Comparison of ENCODE assay signal across 8 cellular contexts in the genomic region with DNA sequence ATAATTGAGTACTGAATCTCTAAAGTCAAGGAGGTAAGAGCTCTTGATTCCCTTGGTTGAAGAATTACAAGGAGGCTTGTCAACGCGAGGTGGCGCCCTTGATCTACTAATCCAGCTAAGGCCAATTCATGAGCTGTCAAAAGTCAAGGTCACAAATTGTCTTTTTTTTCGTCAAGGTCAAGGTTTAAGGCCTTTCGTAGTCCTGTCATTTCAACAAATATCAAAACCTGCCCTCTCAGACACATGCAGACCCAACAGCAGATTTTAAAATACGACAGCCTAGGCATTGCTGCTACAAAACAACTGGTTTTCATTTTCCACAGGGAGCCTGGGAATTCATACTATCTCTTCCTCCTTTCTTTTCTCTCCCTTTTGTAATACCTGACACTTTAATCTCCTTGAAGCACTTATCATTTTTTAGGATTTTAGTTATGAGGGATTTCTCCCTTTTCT. TPM values are rescaled to one million over a fixed set of nuclear protein-coding genes. Genes with fewer than 3 reads are reported as not detected.
DNase-seq lines count a peak whose midpoint lies in the region; ATAC-seq, FAIRE-seq and TF ChIP-seq lines count a peak whose summit lies in the region.

No MANE protein-coding gene starts in this region.

- CTCF ChIA-PET in A549 (lab: Yijun Ruan, JAX) = interaction anchor here (0.5 to 4.8 kb wide), 54 partner anchors 10 to 900 kb away, joined by 3 to 58 read pairs (median 4); a partner anchor contains a TSS
- CTCF ChIA-PET in activated CD4-positive, alpha-beta memory T cell treated with anti-CD3 and anti-CD28 coated beads for 36 hours (lab: Charles Lee) = interaction anchor here (0.6 to 4.1 kb wide), 55 partner anchors 10 to 1396 kb away, joined by 3 to 45 read pairs (median 5); a partner anchor contains a TSS

- H3K4me3 Mint-ChIP-seq in activated CD4-positive, alpha-beta memory T cell treated with anti-CD3 and anti-CD28 coated beads for 36 hours = peak overlapping the region; percentile 26

- no peak overlapping the region for H3K4ac ChIP-seq in mesendoderm (ENCODE audit: low read depth, low read length)

- H3K27me3 ChIP-seq in dorsolateral prefrontal cortex (peaks cover 13 to 98% (median 94%) of the 10 kb centered on the region in 45 donors), mesendoderm (ENCODE audit: insufficient read depth, low read length, poor library complexity) (peaks cover 60% of the 10 kb centered on the region)

- H3K18ac ChIP-seq in mesendoderm (ENCODE audit: low read length) = no peak overlapping the region

- H3K9me3 Mint-ChIP-seq in activated CD4-positive, alpha-beta memory T cell treated with anti-CD3 and anti-CD28 coated beads for 36 hours = no peaks in the 10 kb centered on the region

- no peak overlapping the region for H3K27ac ChIP-seq in A549
- no peak overlapping the region for H3K27ac ChIP-seq in dorsolateral prefrontal cortex
- H3K27ac ChIP-seq in mesendoderm (ENCODE audit: low read depth, low read length) = no peak overlapping the region

- intact Hi-C loops in activated CD4-positive, alpha-beta memory T cell treated with anti-CD3 and anti-CD28 coated beads for 36 hours (cut with micrococcal nuclease) = loop anchor here (1.0 to 5.0 kb wide), 6 partner anchors 44 to 900 kb away; no protein-coding TSS in a partner anchor
- intact Hi-C loops in dorsolateral prefrontal cortex (cut with DNase I) = loop anchor here (5.0 to 10.0 kb wide), 3 partner anchors 726 to 828 kb away; no protein-coding TSS in a partner anchor

- TF ChIP-seq EP300 in A549 (IDR thresholded peaks at IDR 0.05) = no peak

- TF ChIP-seq RAD21 in A549 (conservative IDR thresholded peaks at IDR 0.05 in 1 of 2, IDR thresholded peaks at IDR 0.05 in 1 of 2) = peak; percentile 97 to 98

- peaks cover 71% of the 10 kb centered on the region for H3K27me3 Mint-ChIP-seq in activated CD4-positive, alpha-beta memory T cell treated with anti-CD3 and anti-CD28 coated beads for 36 hours

- no peaks in the 10 kb centered on the region for H3K36me3 ChIP-seq in mesendoderm (ENCODE audit: control insufficient read depth, insufficient read depth, low read length)

- H2BK120ac ChIP-seq in mesendoderm (ENCODE audit: low read depth, low read length) = no peak overlapping the region

- 5% methylated on average over 6 of the region's 6 CpGs for WGBS in A549 (ENCODE audit: missing lambda C conversion rate)
- WGBS in mesendoderm (ENCODE audit: extremely low coverage, insufficient coverage, low lambda C conversion rate) = no CpG with 5 or more reads among the region's 6 CpGs

- no peak overlapping the region for H2BK5ac ChIP-seq in mesendoderm (ENCODE audit: low read length)

- H3K4me1 ChIP-seq in A549 (peaks cover 15% of the 10 kb centered on the region), mesendoderm (ENCODE audit: control insufficient read depth, low read depth, low read length) (peaks cover 3% of the 10 kb centered on the region)

- H3K79me1 ChIP-seq in mesendoderm (ENCODE audit: low read length) = no peaks in the 10 kb centered on the region

- no peak overlapping the region for H4K8ac ChIP-seq in mesendoderm (ENCODE audit: low read depth, low read length)

- no peak for TF ChIP-seq POLR2A in A549 (IDR thresholded peaks at IDR 0.05; ENCODE audit: low read length)

- H3K4me2 ChIP-seq in A549 (peak overlapping the region; percentile 36; the same call in 2 of the 3 replicates), mesendoderm (ENCODE audit: low read length) (no peak overlapping the region)

- no peak overlapping the region for H3K23ac ChIP-seq in mesendoderm (ENCODE audit: low read length)

- no peak overlapping the region for H3K27ac Mint-ChIP-seq in activated CD4-positive, alpha-beta memory T cell treated with anti-CD3 and anti-CD28 coated beads for 36 hours

- no peak overlapping the region for H2BK15ac ChIP-seq in mesendoderm (replicated peaks; ENCODE audit: low read depth)

- peaks cover 3% of the 10 kb centered on the region for H3K36me3 Mint-ChIP-seq in activated CD4-positive, alpha-beta memory T cell treated with anti-CD3 and anti-CD28 coated beads for 36 hours

- H3K56ac ChIP-seq in mesendoderm (ENCODE audit: low read length) = no peak overlapping the region

- H2AK5ac ChIP-seq in mesendoderm (ENCODE audit: low read length) = no peak overlapping the region

- peaks cover 30% of the 10 kb centered on the region for H3K4me1 Mint-ChIP-seq in activated CD4-positive, alpha-beta memory T cell treated with anti-CD3 and anti-CD28 coated beads for 36 hours (ENCODE audit: low read depth)

- H3K4me3 ChIP-seq in A549 (no peak overlapping the region), dorsolateral prefrontal cortex (no peak overlapping the region), mesendoderm (ENCODE audit: low read length) (no peak overlapping the region)

- ATAC-seq in A549 (no peak), HG03039 (IDR thresholded peaks at IDR 0.05; ENCODE audit: unreplicated experiment) (no peak)

- TF ChIP-seq CTCF in A549 (IDR thresholded peaks at IDR 0.05) (peak; percentile 96), GM20000 (IDR thresholded peaks at IDR 0.05; ENCODE audit: extremely low read depth, missing control alignments) (peak; percentile 62), dorsolateral prefrontal cortex (IDR thresholded peaks at IDR 0.05 in 54 of 56, conservative IDR thresholded peaks at IDR 0.05 in 2 of 56; ENCODE audit: low read depth in 1 of 56, partially characterized antibody in 56 of 56) (peak; percentile 47 to 93 (median 78))

- POLR2A ChIA-PET in A549 (lab: Yijun Ruan, JAX) = interaction anchor here (1.1 kb wide), 1 partner anchor 725 kb away, joined by 6 read pairs; no protein-coding TSS in a partner anchor
- POLR2A ChIA-PET in activated CD4-positive, alpha-beta memory T cell treated with anti-CD3 and anti-CD28 coated beads for 36 hours (lab: Charles Lee) = interaction anchor here (0.9 kb wide), 1 partner anchor 14 kb away, joined by 3 read pairs; no protein-coding TSS in a partner anchor

- H3K79me2 ChIP-seq in mesendoderm (ENCODE audit: control insufficient read depth, insufficient read depth, low read length) = no peaks in the 10 kb centered on the region

- no peak overlapping the region for H4K5ac ChIP-seq in mesendoderm (ENCODE audit: low read length)

- DNase-seq in A549 (ENCODE audit: low read depth in 1 of 2, low spot score in 1 of 2) = peak; percentile 58 to 79
- DNase-seq in GM20000 (ENCODE audit: low spot score) = peak; percentile 83
- DNase-seq in NCI-H748 (lab: John Stamatoyannopoulos, UW; ENCODE audit: unreplicated experiment) = peak; percentile 71
- DNase-seq in activated CD4-positive, alpha-beta memory T cell treated with anti-CD3 and anti-CD28 coated beads for 36 hours = peak; percentile 88
- peak; percentile 57 to 93 (median 80) for DNase-seq in dorsolateral prefrontal cortex
- DNase-seq in mesendoderm = peak; percentile 83
- DNase-seq in stimulated activated CD8-positive, alpha-beta memory T cell treated with anti-CD3 and anti-CD28 coated beads, Interleukin-15, amount 100 ng/mL, for 4 hours (ENCODE audit: low read depth in 2 of 2) = peak; percentile 44 to 70

- FAIRE-seq in A549 (lab: Jason Lieb, UNC) = peak; percentile 59

- no peaks in the 10 kb centered on the region for H3K9me3 ChIP-seq in A549

- H3K9ac ChIP-seq in mesendoderm (ENCODE audit: low read length) = no peak overlapping the region

RNA-seq across cellular contexts. Expression of a gene that starts 3.6 kb away (rescaled TPM):
- polyA plus RNA-seq in A549 (2011; rRNA removed) (2.2 TPM in 2 replicates), A549 (2017; fragmentation: RNase III; extraction: RNeasy Plus Mini Kit Qiagen cat#74134 plus additional on column Dnase treatment) (2.3 to 2.7 TPM (median 2.4 TPM) in 3 replicates)
- polyA plus RNA-seq in A549 (2012; cell fraction: cytosol; rRNA removed) = 0.74 and 0.88 TPM in 2 replicates
- polyA plus RNA-seq in A549 (2012; cell fraction: nucleus; rRNA removed) = 0.37 and 0.42 TPM in 2 replicates
- 0.83 and 1.1 TPM in 2 replicates for polyA minus RNA-seq in A549 (2011; rRNA and poly(A)+ RNA removed)
- not detected for total RNA-seq in activated CD4-positive, alpha-beta memory T cell treated with anti-CD3 and anti-CD28 coated beads for 36 hours
- total RNA-seq in dorsolateral prefrontal cortex = under 1 TPM in 2 of 120 experiments, not detected in 118; 0.13 to 0.20 TPM
- 0.04 TPM for polyA plus RNA-seq in mesendoderm (2013, experiment 1 of 2)
- polyA plus RNA-seq in mesendoderm (2013, experiment 2 of 2) = 0.06 TPM

RNA-seq across cellular contexts. Expression of a gene that starts 11.3 kb away (rescaled TPM):
- polyA plus RNA-seq in A549 (2011; rRNA removed) = 0.68 and 0.69 TPM in 2 replicates
- 0.52 and 0.73 TPM in 2 replicates for polyA plus RNA-seq in A549 (2012; cell fraction: cytosol; rRNA removed)
- polyA plus RNA-seq in A549 (2012; cell fraction: nucleus; rRNA removed) = 0.36 and 0.40 TPM in 2 replicates
- polyA plus RNA-seq in A549 (2017; fragmentation: RNase III; extraction: RNeasy Plus Mini Kit Qiagen cat#74134 plus additional on column Dnase treatment) = 0.59 to 0.84 TPM (median 0.61 TPM) in 3 replicates
- polyA minus RNA-seq in A549 (2011; rRNA and poly(A)+ RNA removed) = 0.25 and 0.44 TPM in 2 replicates
- total RNA-seq in activated CD4-positive, alpha-beta memory T cell treated with anti-CD3 and anti-CD28 coated beads for 36 hours = not detected
- not detected for total RNA-seq in dorsolateral prefrontal cortex
- not detected for polyA plus RNA-seq in mesendoderm (2013, experiment 1 of 2)
- polyA plus RNA-seq in mesendoderm (2013, experiment 2 of 2) = not detected

RNA-seq across cellular contexts. Expression of a gene that starts 22.2 kb away (rescaled TPM):
- polyA plus RNA-seq in A549 (2011; rRNA removed) (5.7 and 7.7 TPM in 2 replicates), A549 (2017; fragmentation: RNase III; extraction: RNeasy Plus Mini Kit Qiagen cat#74134 plus additional on column Dnase treatment) (5.0 to 5.7 TPM (median 5.2 TPM) in 3 replicates)
- 4.5 and 5.1 TPM in 2 replicates for polyA plus RNA-seq in A549 (2012; cell fraction: cytosol; rRNA removed)
- 2.4 and 4.6 TPM in 2 replicates for polyA plus RNA-seq in A549 (2012; cell fraction: nucleus; rRNA removed)
- polyA minus RNA-seq in A549 (2011; rRNA and poly(A)+ RNA removed) = 3.9 and 4.2 TPM in 2 replicates
- not detected for total RNA-seq in activated CD4-positive, alpha-beta memory T cell treated with anti-CD3 and anti-CD28 coated beads for 36 hours
- total RNA-seq in dorsolateral prefrontal cortex = under 1 TPM in 1 of 120 experiments, not detected in 119; 0.46 TPM
- polyA plus RNA-seq in mesendoderm (2013, experiment 1 of 2) = not detected
- polyA plus RNA-seq in mesendoderm (2013, experiment 2 of 2) = not detected

RNA-seq across cellular contexts. Expression of a gene that starts 31.0 kb away (rescaled TPM):
- polyA plus RNA-seq in A549 (2011; rRNA removed) (1.1 and 1.4 TPM in 2 replicates), A549 (2017; fragmentation: RNase III; extraction: RNeasy Plus Mini Kit Qiagen cat#74134 plus additional on column Dnase treatment) (1.1 to 1.4 TPM (median 1.3 TPM) in 3 replicates)
- 0.91 and 1.2 TPM in 2 replicates for polyA plus RNA-seq in A549 (2012; cell fraction: cytosol; rRNA removed)
- 2.6 and 4.6 TPM in 2 replicates for polyA plus RNA-seq in A549 (2012; cell fraction: nucleus; rRNA removed)
- 0.44 TPM in 1 of 2 replicates, not detected in the other for polyA minus RNA-seq in A549 (2011; rRNA and poly(A)+ RNA removed)
- total RNA-seq in activated CD4-positive, alpha-beta memory T cell treated with anti-CD3 and anti-CD28 coated beads for 36 hours = under 1 TPM in 1 of 2 experiments, not detected in 1; 0.19 TPM
- not detected for total RNA-seq in dorsolateral prefrontal cortex
- polyA plus RNA-seq in mesendoderm (2013, experiment 1 of 2) = not detected
- not detected for polyA plus RNA-seq in mesendoderm (2013, experiment 2 of 2)

RNA-seq across cellular contexts. Expression of a gene that starts 39.8 kb away (rescaled TPM):
- polyA plus RNA-seq in A549 (2011; rRNA removed) (3.3 and 4.1 TPM in 2 replicates), A549 (2017; fragmentation: RNase III; extraction: RNeasy Plus Mini Kit Qiagen cat#74134 plus additional on column Dnase treatment) (3.7 to 4.8 TPM (median 4.5 TPM) in 3 replicates)
- polyA plus RNA-seq in A549 (2012; cell fraction: cytosol; rRNA removed) = 3.1 and 3.5 TPM in 2 replicates
- polyA plus RNA-seq in A549 (2012; cell fraction: nucleus; rRNA removed) = 2.0 and 2.4 TPM in 2 replicates
- 1.7 and 2.3 TPM in 2 replicates for polyA minus RNA-seq in A549 (2011; rRNA and poly(A)+ RNA removed)
- total RNA-seq in activated CD4-positive, alpha-beta memory T cell treated with anti-CD3 and anti-CD28 coated beads for 36 hours = not detected
- total RNA-seq in dorsolateral prefrontal cortex = not detected
- polyA plus RNA-seq in mesendoderm (2013, experiment 1 of 2) = 0.01 TPM
- polyA plus RNA-seq in mesendoderm (2013, experiment 2 of 2) = not detected
